1 cellular context compared by ENCODE assay signal in genomic region chr16:88809068-88809675, GRCh38.
TF ChIP-seq lines count a peak whose summit lies in the region.

No MANE protein-coding gene starts in this region.

TF ChIP-seq in HEK293, 187 proteins besides CTCF, POLR2A, EP300 and RAD21 (continued from another document):
- peak; percentile 88 for TF ChIP-seq PRDM10 (tag by site-specific recombination; IDR thresholded peaks at IDR 0.05)
- TF ChIP-seq SP7 (tag by site-specific recombination; IDR thresholded peaks at IDR 0.05), result no peak
- TF ChIP-seq ZNF248 (tag by site-specific recombination; IDR thresholded peaks at IDR 0.05), result no peak
- no peak for TF ChIP-seq SP3 (tag by site-specific recombination; IDR thresholded peaks at IDR 0.05)
- TF ChIP-seq ZSCAN16 (tag by site-specific recombination; IDR thresholded peaks at IDR 0.05), result no peak
- no peak for TF ChIP-seq ZNF404 (tag by site-specific recombination; IDR thresholded peaks at IDR 0.05)
- TF ChIP-seq ZNF19 (tag by site-specific recombination; IDR thresholded peaks at IDR 0.05; ENCODE audit: low read depth), result no peak
- TF ChIP-seq GLIS2 (tag by site-specific recombination; IDR thresholded peaks at IDR 0.05), result no peak
- TF ChIP-seq MZF1 (tag by site-specific recombination; IDR thresholded peaks at IDR 0.05; ENCODE audit: borderline replicate concordance), result 0 out of 2 replicates have a peak, but pooled peaks have one; percentile 22
- TF ChIP-seq ZNF843 (tag by site-specific recombination; IDR thresholded peaks at IDR 0.05), result 0 out of 2 replicates have a peak, but pooled peaks have one; percentile 10
- TF ChIP-seq ZNF777 (tag by site-specific recombination; IDR thresholded peaks at IDR 0.05; ENCODE audit: borderline replicate concordance), result peak; percentile 65; the same call in 1 of the 2 replicates
- TF ChIP-seq IKZF3 (tag by site-specific recombination; IDR thresholded peaks at IDR 0.05), result peak; percentile 94
- TF ChIP-seq GLI2 (tag by site-specific recombination; IDR thresholded peaks at IDR 0.05; ENCODE audit: borderline replicate concordance, low read depth), result no peak
- no peak for TF ChIP-seq ZNF280C (tag by site-specific recombination; IDR thresholded peaks at IDR 0.05)
- TF ChIP-seq ZNF335 (tag by site-specific recombination; conservative IDR thresholded peaks at IDR 0.05), result peak; percentile 51
- TF ChIP-seq BCL11A (tag by site-specific recombination; IDR thresholded peaks at IDR 0.05; ENCODE audit: low read depth), result 0 out of 2 replicates have a peak, but pooled peaks have one; percentile 55
- TF ChIP-seq ELK4 (IDR thresholded peaks at IDR 0.05; ENCODE audit: borderline replicate concordance, low read depth, low read length), result no peak
- TF ChIP-seq ZNF530 (tag by site-specific recombination; IDR thresholded peaks at IDR 0.05; ENCODE audit: low read depth), result no peak
- TF ChIP-seq ZNF223 (tag by site-specific recombination; IDR thresholded peaks at IDR 0.05), result no peak
- no peak for TF ChIP-seq ZNF830 (tag by site-specific recombination; IDR thresholded peaks at IDR 0.05; ENCODE audit: low read depth)
- TF ChIP-seq ZNF837 (tag by site-specific recombination; IDR thresholded peaks at IDR 0.05), result peak; percentile 73; the same call in 1 of the 2 replicates
- TF ChIP-seq OVOL3 (tag by site-specific recombination; IDR thresholded peaks at IDR 0.05), result peak; percentile 20
- no peak for TF ChIP-seq SCRT2 (tag by site-specific recombination; IDR thresholded peaks at IDR 0.05)
- TF ChIP-seq ZNF660 (tag by site-specific recombination; IDR thresholded peaks at IDR 0.05), result peak; percentile 45; the same call in 1 of the 2 replicates
